Comparison of ENCODE assay signal across 1 cellular context in the genomic region with DNA sequence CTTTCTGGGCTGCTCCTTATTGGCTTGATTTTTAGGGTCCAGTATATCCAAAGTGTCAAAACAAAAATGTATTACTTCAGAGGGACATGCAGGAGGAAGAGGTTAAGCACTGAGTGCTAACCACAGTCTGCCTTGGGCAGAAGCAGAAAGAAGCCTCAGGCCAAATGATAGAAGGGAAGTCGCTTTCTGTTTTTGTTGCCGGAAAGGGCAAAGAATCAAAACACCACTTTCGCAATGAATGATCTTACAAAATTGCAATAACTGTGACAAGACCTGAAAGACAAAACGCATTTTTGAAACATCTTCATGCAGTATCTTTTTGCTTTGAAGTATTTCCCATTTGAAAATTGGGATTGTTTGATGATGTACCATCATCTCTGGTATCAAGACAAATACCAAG.
TF ChIP-seq lines count a peak whose summit lies in the region.

No MANE protein-coding gene starts in this region.

TF ChIP-seq in GM12878, 131 proteins besides CTCF, POLR2A, EP300 and RAD21 (continued from another document):
- TF ChIP-seq, protein P1, sequence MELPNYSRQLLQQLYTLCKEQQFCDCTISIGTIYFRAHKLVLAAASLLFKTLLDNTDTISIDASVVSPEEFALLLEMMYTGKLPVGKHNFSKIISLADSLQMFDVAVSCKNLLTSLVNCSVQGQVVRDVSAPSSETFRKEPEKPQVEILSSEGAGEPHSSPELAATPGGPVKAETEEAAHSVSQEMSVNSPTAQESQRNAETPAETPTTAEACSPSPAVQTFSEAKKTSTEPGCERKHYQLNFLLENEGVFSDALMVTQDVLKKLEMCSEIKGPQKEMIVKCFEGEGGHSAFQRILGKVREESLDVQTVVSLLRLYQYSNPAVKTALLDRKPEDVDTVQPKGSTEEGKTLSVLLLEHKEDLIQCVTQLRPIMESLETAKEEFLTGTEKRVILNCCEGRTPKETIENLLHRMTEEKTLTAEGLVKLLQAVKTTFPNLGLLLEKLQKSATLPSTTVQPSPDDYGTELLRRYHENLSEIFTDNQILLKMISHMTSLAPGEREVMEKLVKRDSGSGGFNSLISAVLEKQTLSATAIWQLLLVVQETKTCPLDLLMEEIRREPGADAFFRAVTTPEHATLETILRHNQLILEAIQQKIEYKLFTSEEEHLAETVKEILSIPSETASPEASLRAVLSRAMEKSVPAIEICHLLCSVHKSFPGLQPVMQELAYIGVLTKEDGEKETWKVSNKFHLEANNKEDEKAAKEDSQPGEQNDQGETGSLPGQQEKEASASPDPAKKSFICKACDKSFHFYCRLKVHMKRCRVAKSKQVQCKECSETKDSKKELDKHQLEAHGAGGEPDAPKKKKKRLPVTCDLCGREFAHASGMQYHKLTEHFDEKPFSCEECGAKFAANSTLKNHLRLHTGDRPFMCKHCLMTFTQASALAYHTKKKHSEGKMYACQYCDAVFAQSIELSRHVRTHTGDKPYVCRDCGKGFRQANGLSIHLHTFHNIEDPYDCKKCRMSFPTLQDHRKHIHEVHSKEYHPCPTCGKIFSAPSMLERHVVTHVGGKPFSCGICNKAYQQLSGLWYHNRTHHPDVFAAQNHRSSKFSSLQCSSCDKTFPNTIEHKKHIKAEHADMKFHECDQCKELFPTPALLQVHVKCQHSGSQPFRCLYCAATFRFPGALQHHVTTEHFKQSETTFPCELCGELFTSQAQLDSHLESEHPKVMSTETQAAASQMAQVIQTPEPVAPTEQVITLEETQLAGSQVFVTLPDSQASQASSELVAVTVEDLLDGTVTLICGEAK (IDR thresholded peaks at IDR 0.05; ENCODE audit: borderline replicate concordance): no peak
- TF ChIP-seq JUND (IDR thresholded peaks at IDR 0.05; ENCODE audit: low read depth, low read length) (no peak), EED (IDR thresholded peaks at IDR 0.05; ENCODE audit: low read depth) (peak; percentile 68), SUZ12 (IDR thresholded peaks at IDR 0.05; ENCODE audit: unreplicated experiment) (no peak), POLR2AphosphoS2 (IDR thresholded peaks at IDR 0.05; ENCODE audit: low read depth, low read length) (no peak), CREB1 (IDR thresholded peaks at IDR 0.05; ENCODE audit: low read depth) (peak; percentile 51; the same call in 1 of the 2 replicates), SREBF2 (IDR thresholded peaks at IDR 0.05; ENCODE audit: low read length) (no peak), CREM (IDR thresholded peaks at IDR 0.05; ENCODE audit: low read depth) (peak; percentile 60; the same call in 1 of the 2 replicates), FOXM1 (IDR thresholded peaks at IDR 0.05; ENCODE audit: low read depth, low read length) (peak; percentile 78), RBBP5 (conservative IDR thresholded peaks at IDR 0.05) (no peak), BRCA1 (IDR thresholded peaks at IDR 0.05; ENCODE audit: low read depth, low read length) (no peak), ATF7 (IDR thresholded peaks at IDR 0.05; ENCODE audit: low read depth) (no peak; the same call in 1 of the 2 replicates), JUNB (IDR thresholded peaks at IDR 0.05) (peak; percentile 93), TCF7 (IDR thresholded peaks at IDR 0.05; ENCODE audit: borderline replicate concordance) (peak; percentile 67; the same call in 1 of the 2 replicates), SIX5 (IDR thresholded peaks at IDR 0.05; ENCODE audit: low read depth, low read length, severe bottlenecking) (no peak), FOS (IDR thresholded peaks at IDR 0.05; ENCODE audit: borderline replicate concordance, extremely low read depth, insufficient read length) (no peak), MEF2A (IDR thresholded peaks at IDR 0.05; ENCODE audit: insufficient read depth, low read depth, low read length) (peak; percentile 25; the same call in 1 of the 2 replicates), CEBPB (IDR thresholded peaks at IDR 0.05; ENCODE audit: borderline replicate concordance in 1 of 2, low read depth in 2 of 2, low read length in 2 of 2) (peak in 1 of 2 experiments; percentile 55; a peak in 1 of 4 replicates), GATAD2B (conservative IDR thresholded peaks at IDR 0.05; ENCODE audit: low read depth) (no peak)
- TF ChIP-seq, protein P2, sequence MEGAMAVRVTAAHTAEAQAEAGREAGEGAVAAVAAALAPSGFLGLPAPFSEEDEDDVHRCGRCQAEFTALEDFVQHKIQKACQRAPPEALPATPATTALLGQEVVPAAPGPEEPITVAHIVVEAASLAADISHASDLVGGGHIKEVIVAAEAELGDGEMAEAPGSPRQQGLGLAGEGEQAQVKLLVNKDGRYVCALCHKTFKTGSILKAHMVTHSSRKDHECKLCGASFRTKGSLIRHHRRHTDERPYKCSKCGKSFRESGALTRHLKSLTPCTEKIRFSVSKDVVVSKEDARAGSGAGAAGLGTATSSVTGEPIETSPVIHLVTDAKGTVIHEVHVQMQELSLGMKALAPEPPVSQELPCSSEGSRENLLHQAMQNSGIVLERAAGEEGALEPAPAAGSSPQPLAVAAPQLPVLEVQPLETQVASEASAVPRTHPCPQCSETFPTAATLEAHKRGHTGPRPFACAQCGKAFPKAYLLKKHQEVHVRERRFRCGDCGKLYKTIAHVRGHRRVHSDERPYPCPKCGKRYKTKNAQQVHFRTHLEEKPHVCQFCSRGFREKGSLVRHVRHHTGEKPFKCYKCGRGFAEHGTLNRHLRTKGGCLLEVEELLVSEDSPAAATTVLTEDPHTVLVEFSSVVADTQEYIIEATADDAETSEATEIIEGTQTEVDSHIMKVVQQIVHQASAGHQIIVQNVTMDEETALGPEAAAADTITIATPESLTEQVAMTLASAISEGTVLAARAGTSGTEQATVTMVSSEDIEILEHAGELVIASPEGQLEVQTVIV (IDR thresholded peaks at IDR 0.05; ENCODE audit: borderline replicate concordance, partially characterized antibody): no peak
- TF ChIP-seq, protein P3, sequence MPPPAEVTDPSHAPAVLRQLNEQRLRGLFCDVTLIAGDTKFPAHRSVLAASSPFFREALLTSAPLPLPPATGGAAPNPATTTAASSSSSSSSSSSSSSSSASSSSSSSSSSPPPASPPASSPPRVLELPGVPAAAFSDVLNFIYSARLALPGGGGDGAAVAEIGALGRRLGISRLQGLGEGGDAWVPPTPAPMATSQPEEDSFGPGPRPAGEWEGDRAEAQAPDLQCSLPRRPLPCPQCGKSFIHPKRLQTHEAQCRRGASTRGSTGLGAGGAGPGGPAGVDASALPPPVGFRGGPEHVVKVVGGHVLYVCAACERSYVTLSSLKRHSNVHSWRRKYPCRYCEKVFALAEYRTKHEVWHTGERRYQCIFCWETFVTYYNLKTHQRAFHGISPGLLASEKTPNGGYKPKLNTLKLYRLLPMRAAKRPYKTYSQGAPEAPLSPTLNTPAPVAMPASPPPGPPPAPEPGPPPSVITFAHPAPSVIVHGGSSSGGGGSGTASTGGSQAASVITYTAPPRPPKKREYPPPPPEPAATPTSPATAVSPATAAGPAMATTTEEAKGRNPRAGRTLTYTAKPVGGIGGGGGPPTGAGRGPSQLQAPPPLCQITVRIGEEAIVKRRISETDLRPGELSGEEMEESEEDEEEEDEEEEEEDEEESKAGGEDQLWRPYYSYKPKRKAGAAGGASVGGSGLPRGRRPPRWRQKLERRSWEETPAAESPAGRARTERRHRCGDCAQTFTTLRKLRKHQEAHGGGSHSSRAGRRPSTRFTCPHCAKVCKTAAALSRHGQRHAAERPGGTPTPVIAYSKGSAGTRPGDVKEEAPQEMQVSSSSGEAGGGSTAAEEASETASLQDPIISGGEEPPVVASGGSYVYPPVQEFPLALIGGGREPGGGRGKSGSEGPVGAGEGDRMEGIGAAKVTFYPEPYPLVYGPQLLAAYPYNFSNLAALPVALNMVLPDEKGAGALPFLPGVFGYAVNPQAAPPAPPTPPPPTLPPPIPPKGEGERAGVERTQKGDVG (CRISPR knock-in tag; IDR thresholded peaks at IDR 0.05): no peak
- TF ChIP-seq, protein P4, sequence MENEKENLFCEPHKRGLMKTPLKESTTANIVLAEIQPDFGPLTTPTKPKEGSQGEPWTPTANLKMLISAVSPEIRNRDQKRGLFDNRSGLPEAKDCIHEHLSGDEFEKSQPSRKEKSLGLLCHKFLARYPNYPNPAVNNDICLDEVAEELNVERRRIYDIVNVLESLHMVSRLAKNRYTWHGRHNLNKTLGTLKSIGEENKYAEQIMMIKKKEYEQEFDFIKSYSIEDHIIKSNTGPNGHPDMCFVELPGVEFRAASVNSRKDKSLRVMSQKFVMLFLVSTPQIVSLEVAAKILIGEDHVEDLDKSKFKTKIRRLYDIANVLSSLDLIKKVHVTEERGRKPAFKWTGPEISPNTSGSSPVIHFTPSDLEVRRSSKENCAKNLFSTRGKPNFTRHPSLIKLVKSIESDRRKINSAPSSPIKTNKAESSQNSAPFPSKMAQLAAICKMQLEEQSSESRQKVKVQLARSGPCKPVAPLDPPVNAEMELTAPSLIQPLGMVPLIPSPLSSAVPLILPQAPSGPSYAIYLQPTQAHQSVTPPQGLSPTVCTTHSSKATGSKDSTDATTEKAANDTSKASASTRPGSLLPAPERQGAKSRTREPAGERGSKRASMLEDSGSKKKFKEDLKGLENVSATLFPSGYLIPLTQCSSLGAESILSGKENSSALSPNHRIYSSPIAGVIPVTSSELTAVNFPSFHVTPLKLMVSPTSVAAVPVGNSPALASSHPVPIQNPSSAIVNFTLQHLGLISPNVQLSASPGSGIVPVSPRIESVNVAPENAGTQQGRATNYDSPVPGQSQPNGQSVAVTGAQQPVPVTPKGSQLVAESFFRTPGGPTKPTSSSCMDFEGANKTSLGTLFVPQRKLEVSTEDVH (IDR thresholded peaks at IDR 0.05; ENCODE audit: low read depth, partially characterized antibody): no peak
- TF ChIP-seq, protein P5, sequence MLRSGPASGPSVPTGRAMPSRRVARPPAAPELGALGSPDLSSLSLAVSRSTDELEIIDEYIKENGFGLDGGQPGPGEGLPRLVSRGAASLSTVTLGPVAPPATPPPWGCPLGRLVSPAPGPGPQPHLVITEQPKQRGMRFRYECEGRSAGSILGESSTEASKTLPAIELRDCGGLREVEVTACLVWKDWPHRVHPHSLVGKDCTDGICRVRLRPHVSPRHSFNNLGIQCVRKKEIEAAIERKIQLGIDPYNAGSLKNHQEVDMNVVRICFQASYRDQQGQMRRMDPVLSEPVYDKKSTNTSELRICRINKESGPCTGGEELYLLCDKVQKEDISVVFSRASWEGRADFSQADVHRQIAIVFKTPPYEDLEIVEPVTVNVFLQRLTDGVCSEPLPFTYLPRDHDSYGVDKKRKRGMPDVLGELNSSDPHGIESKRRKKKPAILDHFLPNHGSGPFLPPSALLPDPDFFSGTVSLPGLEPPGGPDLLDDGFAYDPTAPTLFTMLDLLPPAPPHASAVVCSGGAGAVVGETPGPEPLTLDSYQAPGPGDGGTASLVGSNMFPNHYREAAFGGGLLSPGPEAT (IDR thresholded peaks at IDR 0.05; ENCODE audit: low read depth): no peak
- TF ChIP-seq, protein P6, sequence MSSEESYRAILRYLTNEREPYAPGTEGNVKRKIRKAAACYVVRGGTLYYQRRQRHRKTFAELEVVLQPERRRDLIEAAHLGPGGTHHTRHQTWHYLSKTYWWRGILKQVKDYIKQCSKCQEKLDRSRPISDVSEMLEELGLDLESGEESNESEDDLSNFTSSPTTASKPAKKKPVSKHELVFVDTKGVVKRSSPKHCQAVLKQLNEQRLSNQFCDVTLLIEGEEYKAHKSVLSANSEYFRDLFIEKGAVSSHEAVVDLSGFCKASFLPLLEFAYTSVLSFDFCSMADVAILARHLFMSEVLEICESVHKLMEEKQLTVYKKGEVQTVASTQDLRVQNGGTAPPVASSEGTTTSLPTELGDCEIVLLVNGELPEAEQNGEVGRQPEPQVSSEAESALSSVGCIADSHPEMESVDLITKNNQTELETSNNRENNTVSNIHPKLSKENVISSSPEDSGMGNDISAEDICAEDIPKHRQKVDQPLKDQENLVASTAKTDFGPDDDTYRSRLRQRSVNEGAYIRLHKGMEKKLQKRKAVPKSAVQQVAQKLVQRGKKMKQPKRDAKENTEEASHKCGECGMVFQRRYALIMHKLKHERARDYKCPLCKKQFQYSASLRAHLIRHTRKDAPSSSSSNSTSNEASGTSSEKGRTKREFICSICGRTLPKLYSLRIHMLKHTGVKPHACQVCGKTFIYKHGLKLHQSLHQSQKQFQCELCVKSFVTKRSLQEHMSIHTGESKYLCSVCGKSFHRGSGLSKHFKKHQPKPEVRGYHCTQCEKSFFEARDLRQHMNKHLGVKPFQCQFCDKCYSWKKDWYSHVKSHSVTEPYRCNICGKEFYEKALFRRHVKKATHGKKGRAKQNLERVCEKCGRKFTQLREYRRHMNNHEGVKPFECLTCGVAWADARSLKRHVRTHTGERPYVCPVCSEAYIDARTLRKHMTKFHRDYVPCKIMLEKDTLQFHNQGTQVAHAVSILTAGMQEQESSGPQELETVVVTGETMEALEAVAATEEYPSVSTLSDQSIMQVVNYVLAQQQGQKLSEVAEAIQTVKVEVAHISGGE (CRISPR knock-in tag; IDR thresholded peaks at IDR 0.05): no peak
